Comparison of ENCODE assay signal across 21 cellular contexts in genomic region chr5:127970081-127970480, GRCh38.
"Had no signal": no experiment of that assay in that cellular context is flagged by ENCODE, and none has a peak within 500 bp of the region (broad histone marks: within the 10 kb centered on the region; RNA-seq: fewer than 3 reads in every experiment).

No MANE protein-coding gene starts in this region.

- FAIRE-seq: kidney, small intestine had no signal

- H3K27ac ChIP-seq: coronary artery, esophagus muscularis mucosa, left lung, neural progenitor cell, parathyroid adenoma, right lobe of liver, suprapubic skin, transverse colon, upper lobe of right lung, vagina had no signal

- H3K4me3 ChIP-seq: coronary artery, esophagus muscularis mucosa, left lung, neural progenitor cell, right lobe of liver, suprapubic skin, transverse colon, upper lobe of right lung, vagina had no signal

- H2AFZ ChIP-seq: neural progenitor cell, parathyroid adenoma had no signal

- H3K36me3 ChIP-seq: neural progenitor cell, right lobe of liver, suprapubic skin, transverse colon, upper lobe of right lung, vagina had no signal

- H3K9ac ChIP-seq: neural progenitor cell, parathyroid adenoma had no signal

- H3K79me2 ChIP-seq: parathyroid adenoma had no signal

- H3K9me3 ChIP-seq: esophagus muscularis mucosa, left lung, right lobe of liver, suprapubic skin, transverse colon, upper lobe of right lung, vagina had no signal

- DNase-seq: dermis blood vessel endothelial cell; foreskin melanocyte; kidney; left cardiac atrium; left lung; mesendoderm; midbrain; naive thymus-derived CD4-positive, alpha-beta T cell; right lobe of liver; small intestine; stimulated activated CD4-positive, alpha-beta T cell treated with anti-CD3 and anti-CD28 coated beads, Interleukin-15, amount 100 ng/mL, for 24 hours; stimulated activated CD4-positive, alpha-beta T cell treated with anti-CD3 and anti-CD28 coated beads, Interleukin-2, amount 100 ng/mL, for 48 hours; stimulated activated naive B cell treated with anti-CD40 and anti-IgM and Interleukin-4, amounts not matched to agents 10 μg/mL and 1 μg/mL and 100 μg/mL, for 72 hours; transverse colon; upper lobe of right lung had no signal

- H3K4me1 ChIP-seq: left lung, parathyroid adenoma, right lobe of liver, transverse colon, upper lobe of right lung, vagina had no signal

- H3K4me2 ChIP-seq: neural progenitor cell had no signal

- H3K27me3 ChIP-seq: esophagus muscularis mucosa, left lung, neural progenitor cell, right lobe of liver, suprapubic skin, transverse colon, upper lobe of right lung, vagina had no signal
